In genomic region chr2:49770919-49771318, GRCh38 we compare ENCODE assay signal across 8 cellular contexts.
A peak's percentile ranks its signal among the peaks of the same experiment; 100 is the strongest.
DNase-seq lines count a peak whose midpoint lies in the region; ATAC-seq and TF ChIP-seq lines count a peak whose summit lies in the region.

No MANE protein-coding gene starts in this region.

- no peak overlapping the region for H3K4me3 Mint-ChIP-seq in activated naive CD4-positive, alpha-beta T cell treated with anti-CD3 and anti-CD28 coated beads for 36 hours

- H3K4me3 ChIP-seq in right cardiac atrium (ENCODE audit: low read length) (no peak overlapping the region), testis (no peak overlapping the region)

- peak; percentile 9 for DNase-seq in activated naive CD4-positive, alpha-beta T cell treated with anti-CD3 and anti-CD28 coated beads for 36 hours
- DNase-seq in activated naive CD4-positive, alpha-beta T cell treated with anti-CD3 and anti-CD28 coated beads, Interleukin-2, amount 50 U/mL, for 16 hours, result no peak
- DNase-seq in RKO (ENCODE audit: low spot score) (peak; percentile 61), right cardiac atrium (peak; percentile 24 to 54 (median 51)), testis (peak; percentile 75), NCI-H774 (lab: John Stamatoyannopoulos, UW) (no peak), DMS153 treated with DMSO at 0.1 percent for 48 hours (lab: John Stamatoyannopoulos, UW; ENCODE audit: unreplicated experiment) (no peak)

- TF ChIP-seq CTCF in testis (IDR thresholded peaks at IDR 0.05), result peak; percentile 24 to 37 (median 31)

- H3K9me3 Mint-ChIP-seq in activated naive CD4-positive, alpha-beta T cell treated with anti-CD3 and anti-CD28 coated beads for 36 hours, result no peaks in the 10 kb centered on the region

- CTCF ChIA-PET in activated naive CD4-positive, alpha-beta T cell treated with anti-CD3 and anti-CD28 coated beads for 36 hours (lab: Charles Lee), result no interaction called here

- H3K4me1 ChIP-seq in right cardiac atrium (ENCODE audit: control insufficient read depth, insufficient read depth, low read length) (no peaks in the 10 kb centered on the region), testis (no peaks in the 10 kb centered on the region)

- H3K27me3 ChIP-seq in right cardiac atrium (ENCODE audit: control insufficient read depth, insufficient read depth) (no peaks in the 10 kb centered on the region), testis (no peaks in the 10 kb centered on the region)

- H3K27me3 Mint-ChIP-seq in activated naive CD4-positive, alpha-beta T cell treated with anti-CD3 and anti-CD28 coated beads for 36 hours (ENCODE audit: low read depth), result no peaks in the 10 kb centered on the region

- WGBS in right cardiac atrium, result 62% methylated on average over 4 of the region's 4 CpGs
- 60 to 77% methylated on average over 1 to 4 of the region's 4 CpGs for WGBS in testis, 2 donors

- no peaks in the 10 kb centered on the region for H3K36me3 Mint-ChIP-seq in activated naive CD4-positive, alpha-beta T cell treated with anti-CD3 and anti-CD28 coated beads for 36 hours (ENCODE audit: low read depth)

- H3K27ac ChIP-seq in right cardiac atrium (ENCODE audit: low read length) (no peak overlapping the region), testis (no peak overlapping the region)

- no peaks in the 10 kb centered on the region for H3K36me3 ChIP-seq in testis (ENCODE audit: low read depth, missing control alignments)

- H3K27ac Mint-ChIP-seq in activated naive CD4-positive, alpha-beta T cell treated with anti-CD3 and anti-CD28 coated beads for 36 hours, result no peak overlapping the region

- intact Hi-C loops in activated naive CD4-positive, alpha-beta T cell treated with anti-CD3 and anti-CD28 coated beads for 36 hours (cut with micrococcal nuclease), result loop anchor here (2.0 kb wide), 1 partner anchor 374 kb away; no protein-coding TSS in a partner anchor
- intact Hi-C loops in right cardiac atrium (cut with DNase I) (loop anchor here in 1 of 4 donors (5.0 kb wide), 1 partner anchor 376 kb away; no protein-coding TSS in a partner anchor), testis (cut with DNase I; ENCODE audit: low total_unique reads) (no loop called here)

- H3K9me3 ChIP-seq in right cardiac atrium (ENCODE audit: control insufficient read depth, low read length), result no peaks in the 10 kb centered on the region
- no peaks in the 10 kb centered on the region for H3K9me3 ChIP-seq in testis

- no peak for TF ChIP-seq POLR2A in testis (IDR thresholded peaks at IDR 0.05)

- no peaks in the 10 kb centered on the region for H3K4me1 Mint-ChIP-seq in activated naive CD4-positive, alpha-beta T cell treated with anti-CD3 and anti-CD28 coated beads for 36 hours (ENCODE audit: low read depth)

- ATAC-seq in right cardiac atrium (peak; percentile 69 to 71), HG02852 (IDR thresholded peaks at IDR 0.05; ENCODE audit: unreplicated experiment) (no peak)

Comparison
In these comparisons a context has a peak if more than half of its experiments do, and no peak if none do; other contexts are left out.
1. DNase-seq: peak in activated naive CD4-positive, alpha-beta T cell treated with anti-CD3 and anti-CD28 coated beads for 36 hours (single experiment), RKO (single experiment), right cardiac atrium (3 of 3) and testis (single experiment); none in activated naive CD4-positive, alpha-beta T cell treated with anti-CD3 and anti-CD28 coated beads, Interleukin-2, amount 50 U/mL, for 16 hours (single experiment), NCI-H774 (single experiment) and DMS153 treated with DMSO at 0.1 percent for 48 hours (single experiment).